Comparison of ENCODE assay signal across 16 cellular contexts in genomic region chr18:12030667-12031066, GRCh38. TPM values are rescaled to one million over a fixed set of nuclear protein-coding genes. Genes with fewer than 3 reads are reported as not detected.
A peak's percentile ranks its signal among the peaks of the same experiment; 100 is the strongest.
DNase-seq lines count a peak whose midpoint lies in the region; ATAC-seq and TF ChIP-seq lines count a peak whose summit lies in the region.
"Had no signal": no experiment of that assay in that cellular context is flagged by ENCODE, and none has a peak within 500 bp of the region (broad histone marks: within the 10 kb centered on the region; RNA-seq: fewer than 3 reads in every experiment).

No MANE protein-coding gene starts in this region.

- peak overlapping the region in 4 of 11 experiments; percentile 19 to 46 (median 23); a peak in 3 of 22 replicates for H3K27ac ChIP-seq in BLaER1 treated with 17β-estradiol and CSF1 and Interleukin-3, amounts not matched to agents 10 nM and 100 nM
- H3K27ac ChIP-seq in esophagus muscularis mucosa (replicated peaks in 1 of 4) (peak overlapping the region; percentile 62 to 83 (median 71)), psoas muscle (peak overlapping the region; percentile 43), tibial nerve (no peak overlapping the region)
- H3K27ac ChIP-seq: KMS-11 had no signal

- no peaks in the 10 kb centered on the region for H3K27me3 ChIP-seq in BLaER1 treated with 17β-estradiol and CSF1 and Interleukin-3, amounts not matched to agents 10 nM and 100 nM
- no peaks in the 10 kb centered on the region for H3K27me3 ChIP-seq in esophagus muscularis mucosa
- no peaks in the 10 kb centered on the region for H3K27me3 ChIP-seq in psoas muscle (ENCODE audit: insufficient read depth in 3 of 3, low read length in 2 of 3)
- no peaks in the 10 kb centered on the region for H3K27me3 ChIP-seq in tibial nerve
- H3K27me3 ChIP-seq: BE2C, MG63 had no signal

- intact Hi-C loops in esophagus muscularis mucosa (cut with DNase I) (no loop called here), psoas muscle (cut with DNase I) (no loop called here)

- no peak overlapping the region for H3K4me3 ChIP-seq in BLaER1 treated with 17β-estradiol and CSF1 and Interleukin-3, amounts not matched to agents 10 nM and 100 nM
- H3K4me3 ChIP-seq in esophagus muscularis mucosa (no peak overlapping the region), psoas muscle (no peak overlapping the region), tibial nerve (no peak overlapping the region)
- H3K4me3 ChIP-seq: MG63 had no signal

- peak overlapping the region in 6 of 11 experiments; percentile 33 to 60 (median 42); a peak in 9 of 22 replicates for H3K4me2 ChIP-seq in BLaER1 treated with 17β-estradiol and CSF1 and Interleukin-3, amounts not matched to agents 10 nM and 100 nM
- H3K4me2 ChIP-seq: KMS-11 had no signal

- TF ChIP-seq CTCF in esophagus muscularis mucosa (IDR thresholded peaks at IDR 0.05): no peak
- no peak for TF ChIP-seq CTCF in psoas muscle (IDR thresholded peaks at IDR 0.05)
- TF ChIP-seq CTCF in tibial nerve (IDR thresholded peaks at IDR 0.05): no peak

- POLR2A ChIA-PET in HEK293T (lab: Yijun Ruan, JAX): no interaction called here

- CTCF ChIA-PET in HEK293T (lab: Yijun Ruan, JAX): no interaction called here

- TF ChIP-seq POLR2A in esophagus muscularis mucosa (IDR thresholded peaks at IDR 0.05; ENCODE audit: low read depth) (no peak), tibial nerve (IDR thresholded peaks at IDR 0.05) (no peak)

- H3K4me1 ChIP-seq in BLaER1 treated with 17β-estradiol and CSF1 and Interleukin-3, amounts not matched to agents 10 nM and 100 nM: peaks cover 27 to 53% (median 38%) of the 10 kb centered on the region in 10 experiments
- H3K4me1 ChIP-seq in esophagus muscularis mucosa (peaks cover 18 to 59% (median 40%) of the 10 kb centered on the region in 4 donors), psoas muscle (peaks cover 22% of the 10 kb centered on the region), tibial nerve (peaks cover 0 to 17% (median 0%) of the 10 kb centered on the region in 4 donors)
- H3K4me1 ChIP-seq: BE2C had no signal

- 86% methylated on average over 10 of the region's 10 CpGs for WGBS in esophagus muscularis mucosa
- WGBS in psoas muscle, 3 donors: 81 to 89% (median 82%) methylated on average over 10 of the region's 10 CpGs
- WGBS in tibial nerve, 2 donors: 87 to 89% methylated on average over 10 of the region's 10 CpGs

- peaks cover 7 to 68% (median 39%) of the 10 kb centered on the region in 11 experiments; a peak in 16 of 22 replicates for H3K36me3 ChIP-seq in BLaER1 treated with 17β-estradiol and CSF1 and Interleukin-3, amounts not matched to agents 10 nM and 100 nM
- H3K36me3 ChIP-seq in esophagus muscularis mucosa: peaks cover 8 to 43% (median 38%) of the 10 kb centered on the region in 4 donors
- H3K36me3 ChIP-seq in psoas muscle (ENCODE audit: insufficient read depth in 1 of 2, low read depth in 1 of 2): peaks cover 0 to 66% of the 10 kb centered on the region in 2 donors
- H3K36me3 ChIP-seq in tibial nerve: peaks cover 0 to 33% (median 0%) of the 10 kb centered on the region in 3 donors
- H3K36me3 ChIP-seq: BE2C had no signal

- no peak for DNase-seq in HEK293T (ENCODE audit: extremely low spot score)
- no peak for DNase-seq in esophagus muscularis mucosa (ENCODE audit: extremely low spot score)
- no peak for DNase-seq in psoas muscle
- DNase-seq in ecto neural progenitor cell (ENCODE audit: low spot score): no peak
- DNase-seq in stimulated activated CD4-positive, alpha-beta T cell treated with anti-CD3 and anti-CD28 coated beads, Interleukin-4, amount 100 ng/mL, for 4 hours: no peak
- DNase-seq in tibial nerve (ENCODE audit: low spot score in 2 of 2): no peak
- DNase-seq: BE2C; CD8-positive, alpha-beta memory T cell; DMS 273 treated with DMSO at 0.1 percent for 48 hours; MG63; NCI-H1105; NCI-H526; SIG-M5 had no signal

- TF ChIP-seq EP300 in esophagus muscularis mucosa (IDR thresholded peaks at IDR 0.05) (no peak), tibial nerve (IDR thresholded peaks at IDR 0.05) (no peak)

- H3K9me3 ChIP-seq in BLaER1 treated with 17β-estradiol and CSF1 and Interleukin-3, amounts not matched to agents 10 nM and 100 nM (replicated peaks in 1 of 11): no peaks in the 10 kb centered on the region
- H3K9me3 ChIP-seq in esophagus muscularis mucosa (no peaks in the 10 kb centered on the region), psoas muscle (no peaks in the 10 kb centered on the region), tibial nerve (no peaks in the 10 kb centered on the region)
- H3K9me3 ChIP-seq: BE2C, MG63 had no signal

- H4K20me1 ChIP-seq in BLaER1 treated with 17β-estradiol and CSF1 and Interleukin-3, amounts not matched to agents 10 nM and 100 nM: peaks cover 0 to 23% (median 0%) of the 10 kb centered on the region in 11 experiments; a peak in 5 of 22 replicates

- ATAC-seq in psoas muscle (no peak), GM18502 (IDR thresholded peaks at IDR 0.05; ENCODE audit: poor library complexity, unreplicated experiment) (no peak)

- no peak overlapping the region for H3K9ac ChIP-seq in BLaER1 treated with 17β-estradiol and CSF1 and Interleukin-3, amounts not matched to agents 10 nM and 100 nM
- H3K9ac ChIP-seq: KMS-11 had no signal

TF ChIP-seq in HEK293T, 16 proteins besides CTCF, POLR2A, EP300 and RAD21:
- no peak for TF ChIP-seq NFRKB (IDR thresholded peaks at IDR 0.05)
- no peak for TF ChIP-seq ELF4 (IDR thresholded peaks at IDR 0.05)
- no peak for TF ChIP-seq ZNF384 (IDR thresholded peaks at IDR 0.05)
- TF ChIP-seq FOXK2 (IDR thresholded peaks at IDR 0.05): no peak
- peak; percentile 62 for TF ChIP-seq PKNOX1 (IDR thresholded peaks at IDR 0.05)

RNA-seq across cellular contexts. Expression of gene IMPA2, which starts 49.4 kb away (rescaled TPM):
- total RNA-seq in esophagus muscularis mucosa: 100 to 1,000 TPM in 3 of 4 donors, 10 to 100 TPM in 1; 90.1 to 317 (median 165) TPM
- total RNA-seq in psoas muscle: 100 to 1,000 TPM; 126 to 342 (median 215) TPM
- 100 to 1,000 TPM in 2 of 3 donors, 10 to 100 TPM in 1; 61.4 to 321 (median 196) TPM for polyA plus RNA-seq in psoas muscle
- total RNA-seq in tibial nerve: 10 to 100 TPM; 12.7 to 62.4 (median 36.2) TPM

Comparison
In these comparisons a context has a peak if more than half of its experiments do, and no peak if none do; other contexts are left out.
1. H3K27ac ChIP-seq: peak in esophagus muscularis mucosa (4 of 4) and psoas muscle (single experiment); none in tibial nerve (0 of 4).